ENCODE assay signal across 1 cellular context in the genomic region with DNA sequence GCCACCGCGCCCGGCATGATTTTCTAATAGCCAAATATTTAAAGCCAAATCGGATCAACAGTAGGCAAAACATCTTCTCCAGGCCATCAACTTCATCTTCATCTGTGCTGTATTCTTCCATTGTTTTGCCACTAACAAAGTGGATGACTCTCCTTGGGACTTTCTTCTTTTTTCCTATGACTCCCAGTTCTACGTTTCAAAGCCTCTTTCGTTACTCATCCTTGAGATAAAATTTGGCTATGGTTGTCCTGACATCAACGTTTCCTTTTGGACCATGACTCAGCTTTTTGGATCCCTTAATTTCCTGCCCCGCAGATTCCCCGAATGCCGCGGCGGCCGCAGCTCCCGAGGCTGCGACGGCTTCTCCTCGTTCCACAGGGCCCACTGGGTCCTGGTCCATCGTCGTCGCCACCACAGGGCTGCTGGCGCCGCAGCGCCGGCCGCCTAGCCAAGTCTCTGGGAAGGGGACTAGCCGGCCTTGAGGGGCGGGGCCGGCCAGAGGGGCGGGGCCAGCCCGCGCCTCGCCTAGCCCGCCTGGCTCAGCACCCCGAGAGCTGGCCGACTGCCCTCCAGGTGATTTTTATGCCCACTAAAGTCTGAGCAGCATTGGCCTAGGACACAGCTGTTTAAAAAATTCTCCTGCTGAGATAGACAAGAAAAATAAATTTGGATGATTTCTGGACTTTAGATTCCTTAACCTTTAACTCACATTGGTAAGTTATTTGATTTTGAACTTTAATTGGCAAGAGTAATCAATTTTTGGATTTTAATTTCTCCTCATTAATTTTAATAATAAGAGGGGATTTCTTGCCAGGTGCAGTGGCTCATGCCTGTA.
A peak's percentile ranks its signal among the peaks of the same experiment; 100 is the strongest.
TF ChIP-seq lines count a peak whose summit lies in the region.

No MANE protein-coding gene starts in this region.

TF ChIP-seq in K562, 482 proteins besides CTCF, POLR2A, EP300 and RAD21 (continued from another document and continues in another):
- TF ChIP-seq, protein P1, sequence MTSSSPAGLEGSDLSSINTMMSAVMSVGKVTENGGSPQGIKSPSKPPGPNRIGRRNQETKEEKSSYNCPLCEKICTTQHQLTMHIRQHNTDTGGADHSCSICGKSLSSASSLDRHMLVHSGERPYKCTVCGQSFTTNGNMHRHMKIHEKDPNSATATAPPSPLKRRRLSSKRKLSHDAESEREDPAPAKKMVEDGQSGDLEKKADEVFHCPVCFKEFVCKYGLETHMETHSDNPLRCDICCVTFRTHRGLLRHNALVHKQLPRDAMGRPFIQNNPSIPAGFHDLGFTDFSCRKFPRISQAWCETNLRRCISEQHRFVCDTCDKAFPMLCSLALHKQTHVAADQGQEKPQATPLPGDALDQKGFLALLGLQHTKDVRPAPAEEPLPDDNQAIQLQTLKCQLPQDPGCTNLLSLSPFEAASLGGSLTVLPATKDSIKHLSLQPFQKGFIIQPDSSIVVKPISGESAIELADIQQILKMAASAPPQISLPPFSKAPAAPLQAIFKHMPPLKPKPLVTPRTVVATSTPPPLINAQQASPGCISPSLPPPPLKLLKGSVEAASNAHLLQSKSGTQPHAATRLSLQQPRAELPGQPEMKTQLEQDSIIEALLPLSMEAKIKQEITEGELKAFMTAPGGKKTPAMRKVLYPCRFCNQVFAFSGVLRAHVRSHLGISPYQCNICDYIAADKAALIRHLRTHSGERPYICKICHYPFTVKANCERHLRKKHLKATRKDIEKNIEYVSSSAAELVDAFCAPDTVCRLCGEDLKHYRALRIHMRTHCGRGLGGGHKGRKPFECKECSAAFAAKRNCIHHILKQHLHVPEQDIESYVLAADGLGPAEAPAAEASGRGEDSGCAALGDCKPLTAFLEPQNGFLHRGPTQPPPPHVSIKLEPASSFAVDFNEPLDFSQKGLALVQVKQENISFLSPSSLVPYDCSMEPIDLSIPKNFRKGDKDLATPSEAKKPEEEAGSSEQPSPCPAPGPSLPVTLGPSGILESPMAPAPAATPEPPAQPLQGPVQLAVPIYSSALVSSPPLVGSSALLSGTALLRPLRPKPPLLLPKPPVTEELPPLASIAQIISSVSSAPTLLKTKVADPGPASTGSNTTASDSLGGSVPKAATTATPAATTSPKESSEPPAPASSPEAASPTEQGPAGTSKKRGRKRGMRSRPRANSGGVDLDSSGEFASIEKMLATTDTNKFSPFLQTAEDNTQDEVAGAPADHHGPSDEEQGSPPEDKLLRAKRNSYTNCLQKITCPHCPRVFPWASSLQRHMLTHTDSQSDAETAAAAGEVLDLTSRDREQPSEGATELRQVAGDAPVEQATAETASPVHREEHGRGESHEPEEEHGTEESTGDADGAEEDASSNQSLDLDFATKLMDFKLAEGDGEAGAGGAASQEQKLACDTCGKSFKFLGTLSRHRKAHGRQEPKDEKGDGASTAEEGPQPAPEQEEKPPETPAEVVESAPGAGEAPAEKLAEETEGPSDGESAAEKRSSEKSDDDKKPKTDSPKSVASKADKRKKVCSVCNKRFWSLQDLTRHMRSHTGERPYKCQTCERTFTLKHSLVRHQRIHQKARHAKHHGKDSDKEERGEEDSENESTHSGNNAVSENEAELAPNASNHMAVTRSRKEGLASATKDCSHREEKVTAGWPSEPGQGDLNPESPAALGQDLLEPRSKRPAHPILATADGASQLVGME (CRISPR knock-in tag; IDR thresholded peaks at IDR 0.05), result peak; percentile 95
- no peak for TF ChIP-seq MYC (IDR thresholded peaks at IDR 0.05; ENCODE audit: low read depth, low read length)
- no peak for TF ChIP-seq MYC (CRISPR knock-in tag; IDR thresholded peaks at IDR 0.05; ENCODE audit: borderline replicate concordance, low read depth)
- TF ChIP-seq RAD51 (IDR thresholded peaks at IDR 0.05; ENCODE audit: borderline replicate concordance, low read depth), result no peak
- no peak for TF ChIP-seq NR2C1 (IDR thresholded peaks at IDR 0.05)
- TF ChIP-seq NR2C1 (tag; IDR thresholded peaks at IDR 0.05), result 0 out of 2 replicates have a peak, but pooled peaks have one; percentile 29
- TF ChIP-seq TARDBP (IDR thresholded peaks at IDR 0.05), result no peak
- peak; percentile 89 for TF ChIP-seq MAFK (IDR thresholded peaks at IDR 0.05; ENCODE audit: low read length)
- no peak; the same call in 1 of the 2 replicates for TF ChIP-seq ZNF197 (CRISPR knock-in tag; IDR thresholded peaks at IDR 0.05; ENCODE audit: low read depth)
- TF ChIP-seq NFYB (IDR thresholded peaks at IDR 0.05; ENCODE audit: extremely low read depth, insufficient read length), result no peak
- no peak for TF ChIP-seq PCBP2 (IDR thresholded peaks at IDR 0.05; ENCODE audit: low read depth, low read length, poor library complexity, severe bottlenecking)
- no peak for TF ChIP-seq SAFB2 (IDR thresholded peaks at IDR 0.05; ENCODE audit: borderline replicate concordance, low read depth, low read length, severe bottlenecking)
- TF ChIP-seq, protein P2, sequence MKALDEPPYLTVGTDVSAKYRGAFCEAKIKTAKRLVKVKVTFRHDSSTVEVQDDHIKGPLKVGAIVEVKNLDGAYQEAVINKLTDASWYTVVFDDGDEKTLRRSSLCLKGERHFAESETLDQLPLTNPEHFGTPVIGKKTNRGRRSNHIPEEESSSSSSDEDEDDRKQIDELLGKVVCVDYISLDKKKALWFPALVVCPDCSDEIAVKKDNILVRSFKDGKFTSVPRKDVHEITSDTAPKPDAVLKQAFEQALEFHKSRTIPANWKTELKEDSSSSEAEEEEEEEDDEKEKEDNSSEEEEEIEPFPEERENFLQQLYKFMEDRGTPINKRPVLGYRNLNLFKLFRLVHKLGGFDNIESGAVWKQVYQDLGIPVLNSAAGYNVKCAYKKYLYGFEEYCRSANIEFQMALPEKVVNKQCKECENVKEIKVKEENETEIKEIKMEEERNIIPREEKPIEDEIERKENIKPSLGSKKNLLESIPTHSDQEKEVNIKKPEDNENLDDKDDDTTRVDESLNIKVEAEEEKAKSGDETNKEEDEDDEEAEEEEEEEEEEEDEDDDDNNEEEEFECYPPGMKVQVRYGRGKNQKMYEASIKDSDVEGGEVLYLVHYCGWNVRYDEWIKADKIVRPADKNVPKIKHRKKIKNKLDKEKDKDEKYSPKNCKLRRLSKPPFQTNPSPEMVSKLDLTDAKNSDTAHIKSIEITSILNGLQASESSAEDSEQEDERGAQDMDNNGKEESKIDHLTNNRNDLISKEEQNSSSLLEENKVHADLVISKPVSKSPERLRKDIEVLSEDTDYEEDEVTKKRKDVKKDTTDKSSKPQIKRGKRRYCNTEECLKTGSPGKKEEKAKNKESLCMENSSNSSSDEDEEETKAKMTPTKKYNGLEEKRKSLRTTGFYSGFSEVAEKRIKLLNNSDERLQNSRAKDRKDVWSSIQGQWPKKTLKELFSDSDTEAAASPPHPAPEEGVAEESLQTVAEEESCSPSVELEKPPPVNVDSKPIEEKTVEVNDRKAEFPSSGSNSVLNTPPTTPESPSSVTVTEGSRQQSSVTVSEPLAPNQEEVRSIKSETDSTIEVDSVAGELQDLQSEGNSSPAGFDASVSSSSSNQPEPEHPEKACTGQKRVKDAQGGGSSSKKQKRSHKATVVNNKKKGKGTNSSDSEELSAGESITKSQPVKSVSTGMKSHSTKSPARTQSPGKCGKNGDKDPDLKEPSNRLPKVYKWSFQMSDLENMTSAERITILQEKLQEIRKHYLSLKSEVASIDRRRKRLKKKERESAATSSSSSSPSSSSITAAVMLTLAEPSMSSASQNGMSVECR (CRISPR knock-in tag; IDR thresholded peaks at IDR 0.05), result peak; percentile 62; the same call in 1 of the 2 replicates
- TF ChIP-seq, protein P3, sequence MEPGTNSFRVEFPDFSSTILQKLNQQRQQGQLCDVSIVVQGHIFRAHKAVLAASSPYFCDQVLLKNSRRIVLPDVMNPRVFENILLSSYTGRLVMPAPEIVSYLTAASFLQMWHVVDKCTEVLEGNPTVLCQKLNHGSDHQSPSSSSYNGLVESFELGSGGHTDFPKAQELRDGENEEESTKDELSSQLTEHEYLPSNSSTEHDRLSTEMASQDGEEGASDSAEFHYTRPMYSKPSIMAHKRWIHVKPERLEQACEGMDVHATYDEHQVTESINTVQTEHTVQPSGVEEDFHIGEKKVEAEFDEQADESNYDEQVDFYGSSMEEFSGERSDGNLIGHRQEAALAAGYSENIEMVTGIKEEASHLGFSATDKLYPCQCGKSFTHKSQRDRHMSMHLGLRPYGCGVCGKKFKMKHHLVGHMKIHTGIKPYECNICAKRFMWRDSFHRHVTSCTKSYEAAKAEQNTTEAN (CRISPR knock-in tag; IDR thresholded peaks at IDR 0.05), result no peak
- TF ChIP-seq CAMTA2 (CRISPR knock-in tag; conservative IDR thresholded peaks at IDR 0.05), result no peak
- no peak for TF ChIP-seq SRSF7 (optimal IDR thresholded peaks at IDR 0.05; ENCODE audit: low read depth, low read length)
- TF ChIP-seq SIRT6 (IDR thresholded peaks at IDR 0.05; ENCODE audit: low read depth, low read length), result no peak
- no peak; the same call in 1 of the 2 replicates for TF ChIP-seq ZNF766 (CRISPR knock-in tag; conservative IDR thresholded peaks at IDR 0.05)
- TF ChIP-seq ZBTB7A (IDR thresholded peaks at IDR 0.05; ENCODE audit: borderline replicate concordance, control insufficient read depth, low read depth, low read length), result no peak
- TF ChIP-seq ETV5 (CRISPR knock-in tag; IDR thresholded peaks at IDR 0.05; ENCODE audit: low read depth), result peak; percentile 56; the same call in 1 of the 2 replicates
- no peak for TF ChIP-seq FIP1L1 (IDR thresholded peaks at IDR 0.05; ENCODE audit: low read depth, low read length, poor library complexity, severe bottlenecking)
- TF ChIP-seq CXXC5 (CRISPR knock-in tag; IDR thresholded peaks at IDR 0.05), result peak; percentile 89
- TF ChIP-seq ELF2 (CRISPR knock-in tag; IDR thresholded peaks at IDR 0.05), result no peak; the same call in 1 of the 2 replicates
- TF ChIP-seq TBL1XR1 (IDR thresholded peaks at IDR 0.05; ENCODE audit: low read length in 2 of 2), result no peak
- TF ChIP-seq, protein P4, sequence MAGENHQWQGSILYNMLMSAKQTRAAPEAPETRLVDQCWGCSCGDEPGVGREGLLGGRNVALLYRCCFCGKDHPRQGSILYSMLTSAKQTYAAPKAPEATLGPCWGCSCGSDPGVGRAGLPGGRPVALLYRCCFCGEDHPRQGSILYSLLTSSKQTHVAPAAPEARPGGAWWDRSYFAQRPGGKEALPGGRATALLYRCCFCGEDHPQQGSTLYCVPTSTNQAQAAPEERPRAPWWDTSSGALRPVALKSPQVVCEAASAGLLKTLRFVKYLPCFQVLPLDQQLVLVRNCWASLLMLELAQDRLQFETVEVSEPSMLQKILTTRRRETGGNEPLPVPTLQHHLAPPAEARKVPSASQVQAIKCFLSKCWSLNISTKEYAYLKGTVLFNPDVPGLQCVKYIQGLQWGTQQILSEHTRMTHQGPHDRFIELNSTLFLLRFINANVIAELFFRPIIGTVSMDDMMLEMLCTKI (IDR thresholded peaks at IDR 0.05; ENCODE audit: partially characterized antibody), result no peak
- TF ChIP-seq ZBED1 (IDR thresholded peaks at IDR 0.05), result no peak
- no peak for TF ChIP-seq SMARCA5 (IDR thresholded peaks at IDR 0.05)
- TF ChIP-seq NR2F6 (CRISPR knock-in tag; IDR thresholded peaks at IDR 0.05), result peak; percentile 36; the same call in 1 of the 2 replicates
- TF ChIP-seq CBX5 (IDR thresholded peaks at IDR 0.05; ENCODE audit: borderline replicate concordance, low read depth), result no peak
- peak; percentile 58; the same call in 1 of the 2 replicates for TF ChIP-seq ZBTB17 (CRISPR knock-in tag; IDR thresholded peaks at IDR 0.05)
- TF ChIP-seq, protein P5, sequence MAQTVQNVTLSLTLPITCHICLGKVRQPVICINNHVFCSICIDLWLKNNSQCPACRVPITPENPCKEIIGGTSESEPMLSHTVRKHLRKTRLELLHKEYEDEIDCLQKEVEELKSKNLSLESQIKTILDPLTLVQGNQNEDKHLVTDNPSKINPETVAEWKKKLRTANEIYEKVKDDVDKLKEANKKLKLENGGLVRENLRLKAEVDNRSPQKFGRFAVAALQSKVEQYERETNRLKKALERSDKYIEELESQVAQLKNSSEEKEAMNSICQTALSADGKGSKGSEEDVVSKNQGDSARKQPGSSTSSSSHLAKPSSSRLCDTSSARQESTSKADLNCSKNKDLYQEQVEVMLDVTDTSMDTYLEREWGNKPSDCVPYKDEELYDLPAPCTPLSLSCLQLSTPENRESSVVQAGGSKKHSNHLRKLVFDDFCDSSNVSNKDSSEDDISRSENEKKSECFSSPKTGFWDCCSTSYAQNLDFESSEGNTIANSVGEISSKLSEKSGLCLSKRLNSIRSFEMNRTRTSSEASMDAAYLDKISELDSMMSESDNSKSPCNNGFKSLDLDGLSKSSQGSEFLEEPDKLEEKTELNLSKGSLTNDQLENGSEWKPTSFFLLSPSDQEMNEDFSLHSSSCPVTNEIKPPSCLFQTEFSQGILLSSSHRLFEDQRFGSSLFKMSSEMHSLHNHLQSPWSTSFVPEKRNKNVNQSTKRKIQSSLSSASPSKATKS (CRISPR knock-in tag; IDR thresholded peaks at IDR 0.05), result no peak
- TF ChIP-seq HLTF (IDR thresholded peaks at IDR 0.05), result no peak
- TF ChIP-seq POLR3A (IDR thresholded peaks at IDR 0.05; ENCODE audit: borderline replicate concordance, extremely low read depth, insufficient read depth, insufficient read length), result no peak
- TF ChIP-seq PTRF (tag; IDR thresholded peaks at IDR 0.05), result no peak
- no peak for TF ChIP-seq ETS2 (tag; IDR thresholded peaks at IDR 0.05; ENCODE audit: borderline replicate concordance, poor library complexity, severe bottlenecking)
- no peak for TF ChIP-seq ZNF274 (IDR thresholded peaks at IDR 0.05; ENCODE audit: borderline replicate concordance, low read depth, low read length)
- TF ChIP-seq SIN3B (IDR thresholded peaks at IDR 0.05; ENCODE audit: low read depth), result no peak
- TF ChIP-seq ZKSCAN3 (CRISPR knock-in tag; IDR thresholded peaks at IDR 0.05), result peak; percentile 21; the same call in 1 of the 2 replicates
- TF ChIP-seq, protein P6, sequence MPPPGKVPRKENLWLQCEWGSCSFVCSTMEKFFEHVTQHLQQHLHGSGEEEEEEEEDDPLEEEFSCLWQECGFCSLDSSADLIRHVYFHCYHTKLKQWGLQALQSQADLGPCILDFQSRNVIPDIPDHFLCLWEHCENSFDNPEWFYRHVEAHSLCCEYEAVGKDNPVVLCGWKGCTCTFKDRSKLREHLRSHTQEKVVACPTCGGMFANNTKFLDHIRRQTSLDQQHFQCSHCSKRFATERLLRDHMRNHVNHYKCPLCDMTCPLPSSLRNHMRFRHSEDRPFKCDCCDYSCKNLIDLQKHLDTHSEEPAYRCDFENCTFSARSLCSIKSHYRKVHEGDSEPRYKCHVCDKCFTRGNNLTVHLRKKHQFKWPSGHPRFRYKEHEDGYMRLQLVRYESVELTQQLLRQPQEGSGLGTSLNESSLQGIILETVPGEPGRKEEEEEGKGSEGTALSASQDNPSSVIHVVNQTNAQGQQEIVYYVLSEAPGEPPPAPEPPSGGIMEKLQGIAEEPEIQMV (tag; conservative IDR thresholded peaks at IDR 0.05; ENCODE audit: low read depth), result no peak
- TF ChIP-seq ZKSCAN8 (CRISPR knock-in tag; IDR thresholded peaks at IDR 0.05), result no peak
- TF ChIP-seq, protein P7, sequence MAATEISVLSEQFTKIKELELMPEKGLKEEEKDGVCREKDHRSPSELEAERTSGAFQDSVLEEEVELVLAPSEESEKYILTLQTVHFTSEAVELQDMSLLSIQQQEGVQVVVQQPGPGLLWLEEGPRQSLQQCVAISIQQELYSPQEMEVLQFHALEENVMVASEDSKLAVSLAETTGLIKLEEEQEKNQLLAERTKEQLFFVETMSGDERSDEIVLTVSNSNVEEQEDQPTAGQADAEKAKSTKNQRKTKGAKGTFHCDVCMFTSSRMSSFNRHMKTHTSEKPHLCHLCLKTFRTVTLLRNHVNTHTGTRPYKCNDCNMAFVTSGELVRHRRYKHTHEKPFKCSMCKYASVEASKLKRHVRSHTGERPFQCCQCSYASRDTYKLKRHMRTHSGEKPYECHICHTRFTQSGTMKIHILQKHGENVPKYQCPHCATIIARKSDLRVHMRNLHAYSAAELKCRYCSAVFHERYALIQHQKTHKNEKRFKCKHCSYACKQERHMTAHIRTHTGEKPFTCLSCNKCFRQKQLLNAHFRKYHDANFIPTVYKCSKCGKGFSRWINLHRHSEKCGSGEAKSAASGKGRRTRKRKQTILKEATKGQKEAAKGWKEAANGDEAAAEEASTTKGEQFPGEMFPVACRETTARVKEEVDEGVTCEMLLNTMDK (IDR thresholded peaks at IDR 0.05; ENCODE audit: borderline replicate concordance, insufficient read depth, low read depth, low read length, poor library complexity, severe bottlenecking), result no peak
